ENCODE assay signal across 6 cellular contexts in the genomic region with DNA sequence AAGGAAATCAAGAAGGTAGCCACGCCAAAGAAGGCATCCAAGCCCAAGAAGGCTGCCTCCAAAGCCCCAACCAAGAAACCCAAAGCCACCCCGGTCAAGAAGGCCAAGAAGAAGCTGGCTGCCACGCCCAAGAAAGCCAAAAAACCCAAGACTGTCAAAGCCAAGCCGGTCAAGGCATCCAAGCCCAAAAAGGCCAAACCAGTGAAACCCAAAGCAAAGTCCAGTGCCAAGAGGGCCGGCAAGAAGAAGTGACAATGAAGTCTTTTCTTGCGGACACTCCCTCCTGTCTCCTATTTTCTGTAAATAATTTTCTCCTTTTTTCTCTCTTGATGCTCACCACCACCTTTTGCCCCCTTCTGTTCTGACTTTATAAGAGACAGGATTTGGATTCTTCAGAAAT. TPM values are rescaled to one million over a fixed set of nuclear protein-coding genes. Genes with fewer than 3 reads are reported as not detected.
A peak's percentile ranks its signal among the peaks of the same experiment; 100 is the strongest.
DNase-seq lines count a peak whose midpoint lies in the region; ATAC-seq and TF ChIP-seq lines count a peak whose summit lies in the region.

No MANE protein-coding gene starts in this region.

- H3K36me3 ChIP-seq in SJCRH30: no peaks in the 10 kb centered on the region
- H3K36me3 ChIP-seq in esophagus squamous epithelium: peaks cover 0 to 3% (median 0%) of the 10 kb centered on the region in 3 donors
- no peaks in the 10 kb centered on the region for H3K36me3 ChIP-seq in smooth muscle cell (ENCODE audit: low read depth)

- peaks cover 13% of the 10 kb centered on the region for H3K79me2 ChIP-seq in smooth muscle cell (ENCODE audit: low read depth)

- no peak overlapping the region for H3K27ac ChIP-seq in SJCRH30
- H3K27ac ChIP-seq in esophagus squamous epithelium: peak overlapping the region; percentile 86 to 94 (median 88)
- H3K27ac ChIP-seq in smooth muscle cell (ENCODE audit: low read depth): peak overlapping the region; percentile 40

- DNase-seq in SJCRH30 (no peak), esophagus squamous epithelium (lab: John Stamatoyannopoulos, UW) (no peak), smooth muscle cell (lab: John Stamatoyannopoulos, UW; ENCODE audit: unreplicated experiment) (no peak), NCI-H1105 (lab: John Stamatoyannopoulos, UW) (no peak)

- H3K9me3 ChIP-seq in SJCRH30 (replicated peaks) (no peaks in the 10 kb centered on the region), esophagus squamous epithelium (no peaks in the 10 kb centered on the region), smooth muscle cell (replicated peaks; ENCODE audit: low read depth) (no peaks in the 10 kb centered on the region)

- WGBS in esophagus squamous epithelium, 2 donors: 19 to 34% methylated on average over 6 of the region's 6 CpGs
- WGBS in smooth muscle cell (ENCODE audit: low lambda C conversion rate): 94% methylated on average over 6 of the region's 6 CpGs

- peaks cover 40% of the 10 kb centered on the region for H4K20me1 ChIP-seq in smooth muscle cell (ENCODE audit: low read depth)

- peak overlapping the region; percentile 87 for H3K9ac ChIP-seq in smooth muscle cell (ENCODE audit: low read depth)

- peaks cover 16% of the 10 kb centered on the region for H3K4me1 ChIP-seq in SJCRH30
- peaks cover 38 to 72% (median 43%) of the 10 kb centered on the region in 3 donors for H3K4me1 ChIP-seq in esophagus squamous epithelium
- peaks cover 32% of the 10 kb centered on the region for H3K4me1 ChIP-seq in smooth muscle cell (ENCODE audit: low read depth)

- intact Hi-C loops in esophagus squamous epithelium (cut with DNase I): no loop called here

- H3K4me3 ChIP-seq in SJCRH30 (peak overlapping the region; percentile 69), esophagus squamous epithelium (peak overlapping the region; percentile 51 to 69 (median 62)), smooth muscle cell (peak overlapping the region; percentile 83)

- no peak for TF ChIP-seq POLR2A in esophagus squamous epithelium (IDR thresholded peaks at IDR 0.05)

- ATAC-seq in HG02981 (IDR thresholded peaks at IDR 0.05; ENCODE audit: unreplicated experiment) (no peak), GM21825 (IDR thresholded peaks at IDR 0.05; ENCODE audit: unreplicated experiment) (no peak)

- no peaks in the 10 kb centered on the region for H3K27me3 ChIP-seq in SJCRH30
- H3K27me3 ChIP-seq in esophagus squamous epithelium: peaks cover 0 to 6% (median 0%) of the 10 kb centered on the region in 4 donors
- H3K27me3 ChIP-seq in smooth muscle cell (ENCODE audit: low read depth): no peaks in the 10 kb centered on the region

- H2AFZ ChIP-seq in smooth muscle cell (ENCODE audit: low read depth): no peak overlapping the region

- peaks cover 12% of the 10 kb centered on the region for H3F3A ChIP-seq in smooth muscle cell (ENCODE audit: low read depth)

- H3K4me2 ChIP-seq in smooth muscle cell: peak overlapping the region; percentile 100

- TF ChIP-seq CTCF in esophagus squamous epithelium (IDR thresholded peaks at IDR 0.05): no peak
- TF ChIP-seq CTCF in smooth muscle cell (IDR thresholded peaks at IDR 0.05; ENCODE audit: borderline replicate concordance, insufficient read depth, poor library complexity, severe bottlenecking): no peak

RNA-seq across cellular contexts. Expression of gene GCAT, which starts 1.9 kb away (rescaled TPM):
- 14.2 and 15.0 TPM in 2 replicates for total RNA-seq in SJCRH30 (2014; rRNA removed; shearing (Covaris generic))
- total RNA-seq in esophagus squamous epithelium (10 to 100 TPM; 14.3 to 22.5 (median 20.7) TPM), smooth muscle cell (10.8 and 13.5 TPM in 2 replicates)
- polyA plus RNA-seq in smooth muscle cell: 21.2 and 30.6 TPM in 2 replicates

RNA-seq across cellular contexts. Expression of gene GALR3, which starts 17.3 kb away (rescaled TPM):
- not detected in 2 replicates for total RNA-seq in SJCRH30 (2014; rRNA removed; shearing (Covaris generic))
- total RNA-seq in esophagus squamous epithelium (not detected), smooth muscle cell (not detected in 2 replicates)
- polyA plus RNA-seq in smooth muscle cell: 0.26 TPM in 1 of 2 replicates, not detected in the other

RNA-seq across cellular contexts. Expression of gene ANKRD54, which starts 38.3 kb away (rescaled TPM):
- 17.1 and 18.2 TPM in 2 replicates for total RNA-seq in SJCRH30 (2014; rRNA removed; shearing (Covaris generic))
- total RNA-seq in esophagus squamous epithelium (10 to 100 TPM; 24.6 to 38.1 (median 29.5) TPM), smooth muscle cell (24.5 and 26.6 TPM in 2 replicates)
- polyA plus RNA-seq in smooth muscle cell: 22.2 and 26.2 TPM in 2 replicates

RNA-seq across cellular contexts. Expression of gene EIF3L, which starts 43.3 kb away (rescaled TPM):
- total RNA-seq in SJCRH30 (2014; rRNA removed; shearing (Covaris generic)): 647 and 707 TPM in 2 replicates
- 100 to 1,000 TPM; 192 to 499 (median 281) TPM for total RNA-seq in esophagus squamous epithelium
- 264 and 274 TPM in 2 replicates for total RNA-seq in smooth muscle cell
- polyA plus RNA-seq in smooth muscle cell: 165 and 182 TPM in 2 replicates
